Comparison of ENCODE assay signal across 13 cellular contexts in genomic region chr16:17289671-17290070, GRCh38.
DNase-seq lines count a peak whose midpoint lies in the region; ATAC-seq and TF ChIP-seq lines count a peak whose summit lies in the region.
"Had no signal": no experiment of that assay in that cellular context is flagged by ENCODE, and none has a peak within 500 bp of the region (broad histone marks: within the 10 kb centered on the region; RNA-seq: fewer than 3 reads in every experiment).

No MANE protein-coding gene starts in this region.

- H3K36me3 Mint-ChIP-seq in activated CD4-positive, alpha-beta T cell treated with anti-CD3 and anti-CD28 coated beads, Interleukin-2, amount 10 ng/mL, durations not matched to agents 24 days and 14 days (ENCODE audit: low read depth) = peaks cover 13% of the 10 kb centered on the region
- H3K36me3 Mint-ChIP-seq in stimulated activated naive B cell treated with anti-CD40 and anti-IgM and Interleukin-4, amounts not matched to agents 10 μg/mL and 1 μg/mL and 100 μg/mL, for 72 hours = peaks cover 26 to 43% of the 10 kb centered on the region in 2 donors

- H3K4me1 ChIP-seq in GM23248 (ENCODE audit: insufficient read depth) (no peaks in the 10 kb centered on the region), mesenchymal stem cell (ENCODE audit: control insufficient read depth, insufficient read depth, low read depth, low read length) (no peaks in the 10 kb centered on the region)

- no peak overlapping the region for H2BK120ac ChIP-seq in mesenchymal stem cell (ENCODE audit: low read depth, low read length)

- H3K18ac ChIP-seq in mesenchymal stem cell (ENCODE audit: low read depth in 1 of 2, low read length in 2 of 2) = no peak overlapping the region

- peaks cover 4% of the 10 kb centered on the region for H3K9me3 Mint-ChIP-seq in activated CD4-positive, alpha-beta T cell treated with anti-CD3 and anti-CD28 coated beads, Interleukin-2, amount 10 ng/mL, durations not matched to agents 24 days and 14 days
- H3K9me3 Mint-ChIP-seq in stimulated activated naive B cell treated with anti-CD40 and anti-IgM and Interleukin-4, amounts not matched to agents 10 μg/mL and 1 μg/mL and 100 μg/mL, for 72 hours = peaks cover 0 to 5% of the 10 kb centered on the region in 2 donors

- H3K36me3 ChIP-seq in GM23248 (ENCODE audit: low read depth) = no peaks in the 10 kb centered on the region
- H3K36me3 ChIP-seq in mesenchymal stem cell (ENCODE audit: control insufficient read depth in 1 of 2, insufficient read depth in 2 of 2, low read depth in 1 of 2, low read length in 2 of 2) = peaks cover 0 to 3% of the 10 kb centered on the region in 2 experiments

- no peak overlapping the region for H3K4me3 ChIP-seq in GM23248
- no peak overlapping the region for H3K4me3 ChIP-seq in mesenchymal stem cell (ENCODE audit: insufficient read depth in 1 of 2, low read depth in 1 of 2, low read length in 2 of 2)
- H3K4me3 ChIP-seq in foreskin fibroblast (ENCODE audit: low read depth in 1 of 2, low read length in 2 of 2) = no peak overlapping the region
- H3K4me3 ChIP-seq: BLaER1 treated with 17β-estradiol and CSF1 and Interleukin-3, amounts not matched to agents 10 nM and 100 nM had no signal

- in situ Hi-C loops in GM23248 (cut with MboI) = no loop called here

- peaks cover 4% of the 10 kb centered on the region; the same call in 1 of the 2 replicates for H4K20me1 ChIP-seq in GM23248 (ENCODE audit: insufficient read depth)

- no peaks in the 10 kb centered on the region for H3K9me3 ChIP-seq in GM23248 (ENCODE audit: low read depth)
- no peaks in the 10 kb centered on the region for H3K9me3 ChIP-seq in mesenchymal stem cell (ENCODE audit: control insufficient read depth, low read length)

- peaks cover 11% of the 10 kb centered on the region; the same call in 1 of the 2 replicates for H3F3A ChIP-seq in GM23248 (ENCODE audit: insufficient read depth)

- no peak for ATAC-seq in stimulated activated naive B cell treated with anti-CD40 and anti-IgM and Interleukin-4, amounts not matched to agents 10 μg/mL and 1 μg/mL and 100 μg/mL, for 72 hours (replicated peaks)
- ATAC-seq: HCT116 had no signal

- H3K9ac ChIP-seq in GM23248 = no peak overlapping the region
- H3K9ac ChIP-seq in mesenchymal stem cell (ENCODE audit: low read length) = peak overlapping the region; percentile 26
- H3K9ac ChIP-seq: BLaER1 treated with 17β-estradiol and CSF1 and Interleukin-3, amounts not matched to agents 10 nM and 100 nM had no signal

- H3K79me1 ChIP-seq in mesenchymal stem cell (replicated peaks; ENCODE audit: low read length, poor library complexity, severe bottlenecking) = no peaks in the 10 kb centered on the region

- H2AFZ ChIP-seq in GM23248 = no peak overlapping the region
- no peak overlapping the region for H2AFZ ChIP-seq in mesenchymal stem cell (ENCODE audit: low read depth, low read length)

- WGBS in GM23248 (ENCODE audit: low coverage in 1 of 2, low lambda C conversion rate in 2 of 2, missing lambda C conversion rate in 2 of 2), 2 experiments = 49 to 51% methylated on average over 3 of the region's 3 CpGs
- 75% methylated on average over 2 of the region's 3 CpGs for WGBS in mesenchymal stem cell

- no peak overlapping the region for H3K4me3 Mint-ChIP-seq in activated CD4-positive, alpha-beta T cell treated with anti-CD3 and anti-CD28 coated beads, Interleukin-2, amount 10 ng/mL, durations not matched to agents 24 days and 14 days
- H3K4me3 Mint-ChIP-seq in stimulated activated naive B cell treated with anti-CD40 and anti-IgM and Interleukin-4, amounts not matched to agents 10 μg/mL and 1 μg/mL and 100 μg/mL, for 72 hours = no peak overlapping the region
- H3K4me3 Mint-ChIP-seq: CD4-positive, CD25-positive, alpha-beta regulatory T cell had no signal

- peaks cover 97% of the 10 kb centered on the region for H3K79me2 ChIP-seq in GM23248 (ENCODE audit: insufficient read depth)

- no peak overlapping the region for H3K14ac ChIP-seq in mesenchymal stem cell (ENCODE audit: low read length in 2 of 2)

- no peak overlapping the region for H2BK12ac ChIP-seq in mesenchymal stem cell (ENCODE audit: low read length in 2 of 2)

- H2BK5ac ChIP-seq in mesenchymal stem cell (ENCODE audit: low read depth, low read length, poor library complexity, severe bottlenecking) = no peak overlapping the region

- H3K27me3 Mint-ChIP-seq in activated CD4-positive, alpha-beta T cell treated with anti-CD3 and anti-CD28 coated beads, Interleukin-2, amount 10 ng/mL, durations not matched to agents 24 days and 14 days = no peaks in the 10 kb centered on the region
- no peaks in the 10 kb centered on the region for H3K27me3 Mint-ChIP-seq in stimulated activated naive B cell treated with anti-CD40 and anti-IgM and Interleukin-4, amounts not matched to agents 10 μg/mL and 1 μg/mL and 100 μg/mL, for 72 hours
- H3K27me3 Mint-ChIP-seq: CD4-positive, CD25-positive, alpha-beta regulatory T cell had no signal

- no peak overlapping the region for H2BK15ac ChIP-seq in mesenchymal stem cell (ENCODE audit: low read depth, poor library complexity, severe bottlenecking)

- DNase-seq in activated CD4-positive, alpha-beta T cell treated with anti-CD3 and anti-CD28 coated beads, Interleukin-2, amount 10 ng/mL, durations not matched to agents 24 days and 14 days = no peak
- DNase-seq in activated CD4-positive, alpha-beta T cell treated with anti-CD3 and anti-CD28 coated beads, Interleukin-2, amount 50 U/mL, for 48 hours = no peak
- DNase-seq in GM23248 = peak; percentile 35
- no peak for DNase-seq in mesenchymal stem cell
- no peak for DNase-seq in stimulated activated naive B cell treated with anti-CD40 and anti-IgM and Interleukin-4, amounts not matched to agents 10 μg/mL and 1 μg/mL and 100 μg/mL, for 72 hours
- no peak for DNase-seq in NAMALWA (ENCODE audit: low spot score)
- no peak for DNase-seq in NCI-H526 (lab: John Stamatoyannopoulos, UW)
- no peak for DNase-seq in foreskin fibroblast
- DNase-seq: 8988T; CD4-positive, CD25-positive, alpha-beta regulatory T cell; DMS 273 treated with DMSO at 0.1 percent for 48 hours had no signal

- H2AK5ac ChIP-seq in mesenchymal stem cell (ENCODE audit: low read length, severe bottlenecking) = no peak overlapping the region

- H3K27ac Mint-ChIP-seq in activated CD4-positive, alpha-beta T cell treated with anti-CD3 and anti-CD28 coated beads, Interleukin-2, amount 10 ng/mL, durations not matched to agents 24 days and 14 days = peak overlapping the region; percentile 83
- peak overlapping the region; percentile 48 for H3K27ac Mint-ChIP-seq in stimulated activated naive B cell treated with anti-CD40 and anti-IgM and Interleukin-4, amounts not matched to agents 10 μg/mL and 1 μg/mL and 100 μg/mL, for 72 hours

- H3K4ac ChIP-seq in mesenchymal stem cell (ENCODE audit: low read depth in 1 of 2, low read length in 2 of 2) = no peak overlapping the region

- H3K4me2 ChIP-seq in GM23248 (ENCODE audit: unreplicated experiment) = no peak overlapping the region
- no peak overlapping the region for H3K4me2 ChIP-seq in mesenchymal stem cell (ENCODE audit: low read length, poor library complexity, severe bottlenecking)
- H3K4me2 ChIP-seq: BLaER1 treated with 17β-estradiol and CSF1 and Interleukin-3, amounts not matched to agents 10 nM and 100 nM had no signal

- no peak overlapping the region for H3K23ac ChIP-seq in mesenchymal stem cell (ENCODE audit: low read length in 2 of 2)

- H3K27me3 ChIP-seq in GM23248 (replicated peaks; ENCODE audit: insufficient read depth) (no peaks in the 10 kb centered on the region), mesenchymal stem cell (ENCODE audit: control insufficient read depth in 1 of 2, insufficient read depth in 1 of 2, low read length in 2 of 2) (no peaks in the 10 kb centered on the region)
- H3K27me3 ChIP-seq: BLaER1 treated with 17β-estradiol and CSF1 and Interleukin-3, amounts not matched to agents 10 nM and 100 nM had no signal

- intact Hi-C loops in activated CD4-positive, alpha-beta T cell treated with anti-CD3 and anti-CD28 coated beads, Interleukin-2, amount 10 ng/mL, durations not matched to agents 24 days and 14 days (cut with micrococcal nuclease) = no loop called here

- no peak overlapping the region for H4K91ac ChIP-seq in mesenchymal stem cell (ENCODE audit: low read length)

- H4K8ac ChIP-seq in mesenchymal stem cell (ENCODE audit: low read length) = no peak overlapping the region

- H3K27ac ChIP-seq in GM23248 (no peak overlapping the region), mesenchymal stem cell (ENCODE audit: low read length, poor library complexity, severe bottlenecking) (no peak overlapping the region)
- H3K27ac ChIP-seq: BLaER1 treated with 17β-estradiol and CSF1 and Interleukin-3, amounts not matched to agents 10 nM and 100 nM had no signal

- TF ChIP-seq CTCF in foreskin fibroblast (IDR thresholded peaks at IDR 0.05; ENCODE audit: low read depth, low read length) = no peak

- H3K9me2 ChIP-seq in GM23248 (ENCODE audit: insufficient read depth) = no peaks in the 10 kb centered on the region

- H3K4me1 Mint-ChIP-seq in activated CD4-positive, alpha-beta T cell treated with anti-CD3 and anti-CD28 coated beads, Interleukin-2, amount 10 ng/mL, durations not matched to agents 24 days and 14 days = peaks cover 16% of the 10 kb centered on the region
- H3K4me1 Mint-ChIP-seq in stimulated activated naive B cell treated with anti-CD40 and anti-IgM and Interleukin-4, amounts not matched to agents 10 μg/mL and 1 μg/mL and 100 μg/mL, for 72 hours = peaks cover 42 to 71% of the 10 kb centered on the region in 2 donors
